ENCODE assay signal across 22 cellular contexts in the genomic region with DNA sequence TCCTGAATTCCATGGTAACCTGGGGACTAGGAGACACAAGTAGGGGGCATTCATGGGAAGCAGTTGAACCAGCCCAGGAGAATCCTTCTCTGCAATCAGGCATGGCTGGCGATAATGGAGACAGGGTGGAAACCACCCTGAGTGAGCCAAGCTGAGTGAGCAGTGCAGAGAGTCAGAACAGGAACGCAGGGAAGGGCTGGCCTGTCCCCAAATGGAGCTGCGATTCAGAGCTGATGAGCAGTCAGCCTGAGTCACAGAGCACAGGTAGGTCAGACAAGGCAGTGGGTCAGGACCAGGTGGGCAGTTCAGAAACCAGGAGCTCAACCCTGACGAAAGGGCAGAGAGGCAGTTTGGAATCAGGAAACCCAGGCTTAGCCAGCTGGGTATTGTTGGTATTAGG.
DNase-seq lines count a peak whose midpoint lies in the region; ATAC-seq, FAIRE-seq and TF ChIP-seq lines count a peak whose summit lies in the region.
"Had no signal": no experiment of that assay in that cellular context is flagged by ENCODE, and none has a peak within 500 bp of the region (broad histone marks: within the 10 kb centered on the region; RNA-seq: fewer than 3 reads in every experiment).

No MANE protein-coding gene starts in this region.

- H3F3A ChIP-seq in neural progenitor cell (ENCODE audit: low read depth) = no peaks in the 10 kb centered on the region

- POLR2A ChIA-PET in activated CD4-positive, alpha-beta T cell treated with anti-CD3 and anti-CD28 coated beads for 36 hours (lab: Charles Lee) = no interaction called here
- POLR2A ChIA-PET in CD4-positive, alpha-beta T cell (lab: Charles Lee) = no interaction called here

- no peak overlapping the region for H3K4me3 Mint-ChIP-seq in activated CD4-positive, alpha-beta T cell treated with anti-CD3 and anti-CD28 coated beads for 36 hours
- H3K4me3 Mint-ChIP-seq in neural progenitor cell (no peak overlapping the region), chondrocyte (ENCODE audit: unreplicated experiment) (no peak overlapping the region)
- H3K4me3 Mint-ChIP-seq in CD4-positive, alpha-beta T cell = no peak overlapping the region
- H3K4me3 Mint-ChIP-seq: activated CD8-positive, alpha-beta T cell treated with anti-CD3 and anti-CD28 coated beads for 36 hours; nephron had no signal

- no peaks in the 10 kb centered on the region for H3K36me3 Mint-ChIP-seq in activated CD4-positive, alpha-beta T cell treated with anti-CD3 and anti-CD28 coated beads for 36 hours (ENCODE audit: low read depth)
- no peaks in the 10 kb centered on the region for H3K36me3 Mint-ChIP-seq in neural progenitor cell
- no peaks in the 10 kb centered on the region for H3K36me3 Mint-ChIP-seq in CD4-positive, alpha-beta T cell (ENCODE audit: low read depth)
- H3K36me3 Mint-ChIP-seq in chondrocyte (ENCODE audit: low read depth) = no peaks in the 10 kb centered on the region

- H3K9me3 ChIP-seq in neural progenitor cell (ENCODE audit: low read depth) = no peaks in the 10 kb centered on the region
- no peaks in the 10 kb centered on the region for H3K9me3 ChIP-seq in CD4-positive, alpha-beta T cell (ENCODE audit: control insufficient read depth, low read length)
- H3K9me3 ChIP-seq: BLaER1 treated with 17β-estradiol and CSF1 and Interleukin-3, amounts not matched to agents 10 nM and 100 nM; prostate gland; stomach had no signal

- CTCF ChIA-PET in activated CD4-positive, alpha-beta T cell treated with anti-CD3 and anti-CD28 coated beads for 36 hours (lab: Charles Lee) = interaction anchor here (1.1 to 2.3 kb wide), 9 partner anchors 9 to 327 kb away, joined by 3 to 6 read pairs (median 3); a partner anchor contains a TSS
- CTCF ChIA-PET in CD4-positive, alpha-beta T cell (lab: Charles Lee) = interaction anchor here (1.3 to 1.9 kb wide), 2 partner anchors 9 to 10 kb away, joined by 3 to 4 read pairs; no protein-coding TSS in a partner anchor

- FAIRE-seq in bronchial epithelial cell (lab: Jason Lieb, UNC) = peak; percentile 94
- FAIRE-seq: colon had no signal

- no peak overlapping the region for H3K9ac ChIP-seq in neural progenitor cell
- H3K9ac ChIP-seq: BLaER1 treated with 17β-estradiol and CSF1 and Interleukin-3, amounts not matched to agents 10 nM and 100 nM had no signal

- H3K4me2 ChIP-seq in neural progenitor cell = no peak overlapping the region
- H3K4me2 ChIP-seq: BLaER1 treated with 17β-estradiol and CSF1 and Interleukin-3, amounts not matched to agents 10 nM and 100 nM had no signal

- H3K27ac ChIP-seq in neural progenitor cell = no peak overlapping the region
- no peak overlapping the region for H3K27ac ChIP-seq in CD4-positive, alpha-beta T cell (ENCODE audit: low read depth, low read length)
- H3K27ac ChIP-seq: BLaER1 treated with 17β-estradiol and CSF1 and Interleukin-3, amounts not matched to agents 10 nM and 100 nM; prostate gland; stomach had no signal

- TF ChIP-seq CTCF in bronchial epithelial cell (IDR thresholded peaks at IDR 0.05; ENCODE audit: insufficient read depth, low read length, severe bottlenecking) = no peak
- no peak for TF ChIP-seq CTCF in neural progenitor cell (IDR thresholded peaks at IDR 0.05)
- no peak for TF ChIP-seq CTCF in CD4-positive, alpha-beta T cell (IDR thresholded peaks at IDR 0.05)
- no peak for TF ChIP-seq CTCF in chondrocyte (IDR thresholded peaks at IDR 0.05)

- no peaks in the 10 kb centered on the region for H4K20me1 ChIP-seq in neural progenitor cell (ENCODE audit: low read depth)
- H4K20me1 ChIP-seq: BLaER1 treated with 17β-estradiol and CSF1 and Interleukin-3, amounts not matched to agents 10 nM and 100 nM had no signal

- intact Hi-C loops in activated CD4-positive, alpha-beta T cell treated with anti-CD3 and anti-CD28 coated beads for 36 hours (cut with DNase I, micrococcal nuclease) = no loop called here
- intact Hi-C loops in CD4-positive, alpha-beta T cell (cut with DNase I, micrococcal nuclease) = no loop called here

- DNase-seq in activated CD4-positive, alpha-beta T cell treated with anti-CD3 and anti-CD28 coated beads for 36 hours = peak; percentile 51
- no peak for DNase-seq in activated CD4-positive, alpha-beta T cell treated with anti-CD3 and anti-CD28 coated beads, Interleukin-2, amount 50 U/mL, for 1 hour
- DNase-seq in HT-29 (ENCODE audit: low spot score) = peak; percentile 88
- peak; percentile 85 for DNase-seq in bronchial epithelial cell (ENCODE audit: low read depth)
- DNase-seq in neural progenitor cell (ENCODE audit: low spot score) = no peak
- no peak for DNase-seq in CD4-positive, alpha-beta T cell
- DNase-seq in chondrocyte (ENCODE audit: low spot score) = no peak
- no peak for DNase-seq in middle frontal gyrus (ENCODE audit: extremely low spot score, low spot score)
- DNase-seq: activated CD8-positive, alpha-beta T cell treated with anti-CD3 and anti-CD28 coated beads for 36 hours; activated naive CD4-positive, alpha-beta T cell treated with anti-CD3 and anti-CD28 coated beads, Interleukin-2, amount 50 U/mL, for 16 hours; activated T-cell treated with anti-CD3 and anti-CD28 coated beads, Interleukin-2, amount 50 U/mL, for 1 hour; GF-D8; Kasumi-1; NCI-H1417; NCI-H2107; NCI-H524 treated with DMSO at 0.1 percent for 48 hours; stomach; T-helper 1 cell had no signal

- H3K4me1 ChIP-seq in neural progenitor cell = peaks cover 32% of the 10 kb centered on the region
- H3K4me1 ChIP-seq: prostate gland had no signal

- no peaks in the 10 kb centered on the region for H3K36me3 ChIP-seq in bronchial epithelial cell (ENCODE audit: control insufficient read depth, insufficient read depth, low read length)
- no peaks in the 10 kb centered on the region for H3K36me3 ChIP-seq in neural progenitor cell
- H3K36me3 ChIP-seq: BLaER1 treated with 17β-estradiol and CSF1 and Interleukin-3, amounts not matched to agents 10 nM and 100 nM; prostate gland; stomach had no signal

- H2AFZ ChIP-seq in neural progenitor cell (replicated peaks) = peak overlapping the region; percentile 35

- H3K27me3 Mint-ChIP-seq in activated CD4-positive, alpha-beta T cell treated with anti-CD3 and anti-CD28 coated beads for 36 hours = peaks cover 7% of the 10 kb centered on the region
- H3K27me3 Mint-ChIP-seq in neural progenitor cell (ENCODE audit: insufficient read depth, low read depth) = no peaks in the 10 kb centered on the region
- H3K27me3 Mint-ChIP-seq in CD4-positive, alpha-beta T cell = no peaks in the 10 kb centered on the region
- peaks cover 20% of the 10 kb centered on the region for H3K27me3 Mint-ChIP-seq in chondrocyte (ENCODE audit: low read depth)

- H3K4me1 Mint-ChIP-seq in activated CD4-positive, alpha-beta T cell treated with anti-CD3 and anti-CD28 coated beads for 36 hours = peaks cover 15% of the 10 kb centered on the region
- H3K4me1 Mint-ChIP-seq in neural progenitor cell (peaks cover 8% of the 10 kb centered on the region), chondrocyte (ENCODE audit: low read depth) (no peaks in the 10 kb centered on the region)
- no peaks in the 10 kb centered on the region for H3K4me1 Mint-ChIP-seq in CD4-positive, alpha-beta T cell (ENCODE audit: low read depth)
- H3K4me1 Mint-ChIP-seq: nephron had no signal

- H3K27me3 ChIP-seq in bronchial epithelial cell (ENCODE audit: control insufficient read depth, insufficient read depth, low read length) (no peaks in the 10 kb centered on the region), neural progenitor cell (no peaks in the 10 kb centered on the region)
- H3K27me3 ChIP-seq in CD4-positive, alpha-beta T cell (ENCODE audit: control insufficient read depth, insufficient read depth, low read length) = no peaks in the 10 kb centered on the region
- H3K27me3 ChIP-seq: BLaER1 treated with 17β-estradiol and CSF1 and Interleukin-3, amounts not matched to agents 10 nM and 100 nM; stomach had no signal

- no peaks in the 10 kb centered on the region for H3K9me3 Mint-ChIP-seq in activated CD4-positive, alpha-beta T cell treated with anti-CD3 and anti-CD28 coated beads for 36 hours (ENCODE audit: low read depth)
- no peaks in the 10 kb centered on the region for H3K9me3 Mint-ChIP-seq in neural progenitor cell
- H3K9me3 Mint-ChIP-seq in CD4-positive, alpha-beta T cell = no peaks in the 10 kb centered on the region
- no peaks in the 10 kb centered on the region for H3K9me3 Mint-ChIP-seq in chondrocyte (ENCODE audit: low read depth)
- H3K9me3 Mint-ChIP-seq: activated CD8-positive, alpha-beta T cell treated with anti-CD3 and anti-CD28 coated beads for 36 hours; nephron had no signal

- H3K27ac Mint-ChIP-seq in activated CD4-positive, alpha-beta T cell treated with anti-CD3 and anti-CD28 coated beads for 36 hours = no peak overlapping the region
- H3K27ac Mint-ChIP-seq in neural progenitor cell (no peak overlapping the region), chondrocyte (ENCODE audit: unreplicated experiment) (no peak overlapping the region)
- H3K27ac Mint-ChIP-seq in CD4-positive, alpha-beta T cell = no peak overlapping the region
- H3K27ac Mint-ChIP-seq: activated CD8-positive, alpha-beta T cell treated with anti-CD3 and anti-CD28 coated beads for 36 hours; nephron had no signal

- no peaks in the 10 kb centered on the region for H3K79me2 ChIP-seq in neural progenitor cell (ENCODE audit: low read depth)

- peak; percentile 78 for ATAC-seq in activated CD4-positive, alpha-beta T cell treated with anti-CD3 and anti-CD28 coated beads for 36 hours
- no peak for ATAC-seq in CD4-positive, alpha-beta T cell (ENCODE audit: poor library complexity)
- ATAC-seq: activated CD8-positive, alpha-beta T cell treated with anti-CD3 and anti-CD28 coated beads for 36 hours had no signal

- H3K4me3 ChIP-seq in bronchial epithelial cell (ENCODE audit: low read depth, low read length) = no peak overlapping the region
- H3K4me3 ChIP-seq in neural progenitor cell = no peak overlapping the region
- H3K4me3 ChIP-seq: BLaER1 treated with 17β-estradiol and CSF1 and Interleukin-3, amounts not matched to agents 10 nM and 100 nM; prostate gland; stomach had no signal

Comparison
In these comparisons a context has a peak if more than half of its experiments do, and no peak if none do; other contexts are left out.
1. DNase-seq: peak in activated CD4-positive, alpha-beta T cell treated with anti-CD3 and anti-CD28 coated beads for 36 hours (single experiment), HT-29 (single experiment) and bronchial epithelial cell (single experiment); none in activated CD4-positive, alpha-beta T cell treated with anti-CD3 and anti-CD28 coated beads, Interleukin-2, amount 50 U/mL, for 1 hour (single experiment), neural progenitor cell (single experiment), CD4-positive, alpha-beta T cell (0 of 10), chondrocyte (single experiment) and middle frontal gyrus (single experiment).